In the genomic region with DNA sequence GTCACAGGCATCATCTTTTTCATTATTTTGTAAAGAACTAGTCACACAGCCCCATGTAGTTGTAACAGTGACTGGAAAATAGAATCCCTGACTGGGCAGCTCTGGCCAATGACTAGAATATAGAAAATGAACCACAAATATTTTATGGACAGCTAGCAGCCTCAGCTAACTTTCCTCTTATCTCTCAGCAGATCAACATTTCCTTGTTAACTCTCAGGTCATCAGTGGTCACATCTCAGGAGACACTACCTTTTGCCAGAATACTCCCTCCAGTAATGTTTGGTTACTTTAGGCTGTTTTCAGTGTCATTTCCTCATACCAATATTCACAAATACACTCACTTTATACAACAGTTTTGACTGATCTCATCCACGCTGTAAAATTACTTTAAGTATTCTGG, we compare ENCODE assay signal across 24 cellular contexts.
"Had no signal": no experiment of that assay in that cellular context is flagged by ENCODE, and none has a peak within 500 bp of the region (broad histone marks: within the 10 kb centered on the region; RNA-seq: fewer than 3 reads in every experiment).

No MANE protein-coding gene starts in this region.

- H3K4me1 ChIP-seq: foreskin keratinocyte, heart left ventricle, psoas muscle, spleen, stomach had no signal

- H3K4me3 ChIP-seq: coronary artery, heart left ventricle, psoas muscle, spleen, stomach, thoracic aorta had no signal

- ATAC-seq: foreskin keratinocyte; heart left ventricle; left lobe of liver; naive thymus-derived CD4-positive, alpha-beta T cell; psoas muscle; sciatic nerve had no signal

- FAIRE-seq: endothelial cell of umbilical vein, islet of Langerhans, urothelium cell line had no signal

- H3K27ac ChIP-seq: coronary artery, foreskin keratinocyte, heart left ventricle, psoas muscle, spleen, stomach, thoracic aorta had no signal

- DNase-seq: effector CD4-positive, alpha-beta T cell; endodermal cell; erythroblast; foreskin keratinocyte; heart left ventricle; hypothalamus; kidney glomerular epithelial cell; naive thymus-derived CD4-positive, alpha-beta T cell; nephron progenitor cell; psoas muscle; spleen; stimulated activated CD4-positive, alpha-beta T cell treated with anti-CD3 and anti-CD28 coated beads, Interleukin-15, amount 100 ng/mL, for 24 hours; stimulated activated CD4-positive, alpha-beta T cell treated with anti-CD3 and anti-CD28 coated beads, Interleukin-1b, Interleukin-23, amount 100 ng/mL, for 48 hours; stimulated activated CD4-positive, alpha-beta T cell treated with anti-CD3 and anti-CD28 coated beads, Interleukin-4, amount 100 ng/mL, for 4 hours; stimulated activated naive CD4-positive, alpha-beta T cell; stomach; substantia nigra had no signal

- H3K9me3 ChIP-seq: heart left ventricle, psoas muscle, spleen, stomach, thoracic aorta had no signal

- H3K27me3 ChIP-seq: foreskin keratinocyte, heart left ventricle, spleen, stomach had no signal

- H3K36me3 ChIP-seq: heart left ventricle, spleen, stomach, thoracic aorta had no signal
